Comparison of ENCODE assay signal across 9 cellular contexts in the genomic region with DNA sequence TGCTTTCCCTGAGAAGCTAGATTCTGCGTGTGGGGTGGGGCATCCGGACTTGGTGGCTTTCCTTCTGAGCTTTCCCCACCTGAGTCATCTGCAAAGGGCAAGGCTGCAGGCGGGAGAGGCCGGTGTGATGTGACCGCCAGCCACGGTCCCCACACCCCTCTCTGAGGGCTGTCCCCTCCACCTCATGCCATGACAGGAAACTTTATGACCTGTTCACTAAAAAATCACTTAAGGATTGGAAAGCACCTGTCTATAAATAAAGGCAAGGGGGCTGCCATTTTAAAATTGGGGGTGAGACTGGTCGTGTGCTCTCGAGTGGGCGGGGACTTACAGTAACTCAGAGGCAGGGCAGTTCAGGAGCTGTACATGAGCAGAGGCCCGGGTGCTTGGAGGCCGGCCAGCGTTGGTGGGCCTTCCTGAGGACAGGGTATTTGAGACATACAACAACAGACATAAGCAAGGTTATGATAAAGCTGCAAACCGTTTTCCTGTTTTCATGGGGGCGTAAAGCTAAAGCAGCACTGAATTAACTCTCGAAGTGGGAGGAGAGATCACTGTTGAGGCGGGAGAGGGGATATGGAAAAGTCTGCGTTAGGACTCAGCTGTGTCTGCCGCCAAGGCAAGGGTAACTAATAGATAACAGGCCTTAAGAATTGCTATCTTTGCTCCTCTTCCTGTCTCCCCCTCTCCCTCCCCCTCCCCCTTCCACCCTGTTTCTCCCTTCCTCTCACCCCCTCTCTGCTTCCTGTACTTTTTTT. TPM values are rescaled to one million over a fixed set of nuclear protein-coding genes. Genes with fewer than 3 reads are reported as not detected.
DNase-seq lines count a peak whose midpoint lies in the region; ATAC-seq and FAIRE-seq lines count a peak whose summit lies in the region.
"Had no signal": no experiment of that assay in that cellular context is flagged by ENCODE, and none has a peak within 500 bp of the region (broad histone marks: within the 10 kb centered on the region; RNA-seq: fewer than 3 reads in every experiment).

No MANE protein-coding gene starts in this region.

- H3K9me3 Mint-ChIP-seq in activated naive CD8-positive, alpha-beta T cell treated with anti-CD3 and anti-CD28 coated beads for 36 hours = peaks cover 6% of the 10 kb centered on the region

- no peaks in the 10 kb centered on the region for H3K9me3 ChIP-seq in SK-N-MC (ENCODE audit: low read depth, low read length)

- peaks cover 21% of the 10 kb centered on the region for H3K36me3 Mint-ChIP-seq in activated naive CD8-positive, alpha-beta T cell treated with anti-CD3 and anti-CD28 coated beads for 36 hours

- no peak for DNase-seq in GM18507 (ENCODE audit: extremely low spot score, insufficient read length, low read depth)
- DNase-seq in SK-N-MC (ENCODE audit: low read depth, low spot score) = peak; percentile 79
- peak; percentile 90 for DNase-seq in activated naive CD8-positive, alpha-beta T cell treated with anti-CD3 and anti-CD28 coated beads for 36 hours
- peak; percentile 75 for DNase-seq in left kidney (ENCODE audit: low read depth, low spot score)
- DNase-seq in stimulated activated CD8-positive, alpha-beta memory T cell treated with anti-CD3 and anti-CD28 coated beads, Interleukin-15, amount 100 ng/mL, for 1 hour (ENCODE audit: low read depth) = peak; percentile 41
- DNase-seq in pons (ENCODE audit: low spot score) = no peak
- no peak for DNase-seq in cortex of kidney (lab: John Stamatoyannopoulos, UW)

- H3K9ac ChIP-seq in SK-N-MC (ENCODE audit: insufficient read length) = peak overlapping the region; percentile 65

- ATAC-seq in HG02885 (IDR thresholded peaks at IDR 0.05; ENCODE audit: poor library complexity, unreplicated experiment) = peak; percentile 54

- H3K4me3 ChIP-seq in SK-N-MC = peak overlapping the region; percentile 65

- no peaks in the 10 kb centered on the region for H3K36me3 ChIP-seq in SK-N-MC (ENCODE audit: insufficient read depth, low read length)

- no peaks in the 10 kb centered on the region for H3K27me3 Mint-ChIP-seq in activated naive CD8-positive, alpha-beta T cell treated with anti-CD3 and anti-CD28 coated beads for 36 hours

- peak; percentile 93 for FAIRE-seq in GM18507 (lab: Jason Lieb, UNC)

- H3K4me1 Mint-ChIP-seq in activated naive CD8-positive, alpha-beta T cell treated with anti-CD3 and anti-CD28 coated beads for 36 hours = peaks cover 84% of the 10 kb centered on the region

- H3K4me3 Mint-ChIP-seq in activated naive CD8-positive, alpha-beta T cell treated with anti-CD3 and anti-CD28 coated beads for 36 hours = peak overlapping the region; percentile 86

- peak overlapping the region; percentile 99 for H3K27ac Mint-ChIP-seq in activated naive CD8-positive, alpha-beta T cell treated with anti-CD3 and anti-CD28 coated beads for 36 hours

- H3K27ac ChIP-seq in SK-N-MC = peak overlapping the region; percentile 94
- H3K27ac ChIP-seq: VCaP had no signal

RNA-seq across cellular contexts. Expression of gene SERPINB1, which starts 16.1 kb away (rescaled TPM):
- 10 to 100 TPM; 38.1 to 44.7 TPM for total RNA-seq in activated naive CD8-positive, alpha-beta T cell treated with anti-CD3 and anti-CD28 coated beads for 36 hours

RNA-seq across cellular contexts. Expression of gene SERPINB9, which starts 45.4 kb away (rescaled TPM):
- 10 to 100 TPM; 51.3 to 51.4 TPM for total RNA-seq in activated naive CD8-positive, alpha-beta T cell treated with anti-CD3 and anti-CD28 coated beads for 36 hours

Comparison
In these comparisons a context has a peak if more than half of its experiments do, and no peak if none do; other contexts are left out.
1. DNase-seq: peak in SK-N-MC (single experiment), activated naive CD8-positive, alpha-beta T cell treated with anti-CD3 and anti-CD28 coated beads for 36 hours (single experiment), left kidney (single experiment) and stimulated activated CD8-positive, alpha-beta memory T cell treated with anti-CD3 and anti-CD28 coated beads, Interleukin-15, amount 100 ng/mL, for 1 hour (single experiment); none in GM18507 (single experiment), pons (single experiment) and cortex of kidney (single experiment).